Comparison of ENCODE assay signal across 27 cellular contexts in the genomic region with DNA sequence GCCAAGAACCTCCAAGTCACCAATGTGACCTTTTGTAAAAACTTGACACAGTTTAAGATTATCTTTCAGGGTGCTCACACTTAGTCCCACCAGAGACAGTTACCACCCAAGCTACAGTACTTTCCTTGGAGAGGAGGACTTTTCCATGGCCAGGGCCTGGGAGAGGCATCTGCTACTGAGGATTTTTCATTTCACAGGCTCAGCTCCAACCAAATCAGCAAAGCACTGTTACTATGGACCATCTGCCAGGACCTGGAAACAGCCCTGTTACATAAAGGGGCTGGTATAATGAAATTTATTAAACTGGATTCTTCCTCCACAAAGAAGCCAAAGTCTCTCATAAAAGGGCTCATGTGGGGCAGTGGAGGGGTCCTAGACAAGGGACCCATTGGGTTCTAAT. TPM values are rescaled to one million over a fixed set of nuclear protein-coding genes. Genes with fewer than 3 reads are reported as not detected.
DNase-seq lines count a peak whose midpoint lies in the region; ATAC-seq, FAIRE-seq and TF ChIP-seq lines count a peak whose summit lies in the region.
"Had no signal": no experiment of that assay in that cellular context is flagged by ENCODE, and none has a peak within 500 bp of the region (broad histone marks: within the 10 kb centered on the region; RNA-seq: fewer than 3 reads in every experiment).

No MANE protein-coding gene starts in this region.

- no peak for ATAC-seq in sciatic nerve
- ATAC-seq: CD8-positive, alpha-beta T cell; K562 had no signal

- no TSS peak for BruUV-seq in OCI-LY7 (replicated peaks; lab: Mats Ljungman, UMichigan)

- no peaks in the 10 kb centered on the region for H3K9me3 ChIP-seq in OCI-LY7 (ENCODE audit: low read length)
- H3K9me3 ChIP-seq: Caco-2 had no signal

- H3K4me2 ChIP-seq in OCI-LY7 (ENCODE audit: low read length) = no peak overlapping the region

- H3K36me3 ChIP-seq in bronchial epithelial cell (ENCODE audit: control insufficient read depth, insufficient read depth, low read length) = no peaks in the 10 kb centered on the region
- peaks cover 3% of the 10 kb centered on the region; the same call in 1 of the 2 replicates for H3K36me3 ChIP-seq in OCI-LY7 (ENCODE audit: insufficient read depth, low read length)
- H3K36me3 ChIP-seq: SJSA1 had no signal

- no peak overlapping the region for H3K4me3 ChIP-seq in bronchial epithelial cell (ENCODE audit: low read depth, low read length)
- no peak overlapping the region for H3K4me3 ChIP-seq in OCI-LY7 (ENCODE audit: low read depth, low read length, poor library complexity, severe bottlenecking)
- H3K4me3 ChIP-seq: GM23248, K562, SJSA1 had no signal

- DNase-seq in Ammon's horn (ENCODE audit: low spot score) (peak; percentile 40), NCI-H1694 treated with DMSO at 0.1 percent for 48 hours (lab: John Stamatoyannopoulos, UW) (peak; percentile 59), bronchial epithelial cell (ENCODE audit: low read depth) (no peak), inferior parietal cortex (ENCODE audit: extremely low spot score) (peak; percentile 44), OCI-LY7 (ENCODE audit: low spot score) (no peak), sciatic nerve (ENCODE audit: low spot score) (no peak)
- DNase-seq in stimulated activated naive CD4-positive, alpha-beta T cell (lab: John Stamatoyannopoulos, UW) = no peak
- DNase-seq: Caco-2; CD8-positive, alpha-beta T cell; DMS153; DND-41; GM23248; H7; Kasumi-1; NCI-H1092 treated with DMSO at 0.1 percent for 48 hours; NCI-H1436; NCI-H1930; NCI-H2107; NCI-H526; NCI-H82; Right ventricle myocardium superior; RPMI8226 had no signal

- intact Hi-C loops in OCI-LY7 (cut with micrococcal nuclease; ENCODE audit: unreplicated experiment) = no loop called here
- intact Hi-C loops in sciatic nerve (cut with DNase I) = no loop called here

- H3K4me1 ChIP-seq in OCI-LY7 (ENCODE audit: insufficient read depth, low read length, poor library complexity, severe bottlenecking) = no peaks in the 10 kb centered on the region
- H3K4me1 ChIP-seq: Caco-2, SJSA1 had no signal

- H3K79me2 ChIP-seq in OCI-LY7 (ENCODE audit: insufficient read depth, low read depth, low read length) = no peaks in the 10 kb centered on the region

- peak; percentile 64 for FAIRE-seq in bronchial epithelial cell (lab: Jason Lieb, UNC)
- FAIRE-seq: A204.1, GM18507, K562 had no signal

- H2AFZ ChIP-seq in OCI-LY7 (ENCODE audit: low read length) = no peak overlapping the region
- H2AFZ ChIP-seq: GM23248 had no signal

- H3K27me3 ChIP-seq in bronchial epithelial cell (ENCODE audit: control insufficient read depth, insufficient read depth, low read length) = no peaks in the 10 kb centered on the region
- H3K27me3 ChIP-seq: SJSA1 had no signal

- no peaks in the 10 kb centered on the region for H4K20me1 ChIP-seq in OCI-LY7 (ENCODE audit: insufficient read depth, low read length)

- H3K27ac ChIP-seq in OCI-LY7 (ENCODE audit: low read depth, low read length, poor library complexity, severe bottlenecking) = no peak overlapping the region
- H3K27ac ChIP-seq: C4-2B, GM23248, SJSA1 had no signal

- POLR2A ChIA-PET in OCI-LY7 (lab: Charles Lee) = interaction anchor here (1.1 kb wide), 1 partner anchor 14 kb away, joined by 3 read pairs; no protein-coding TSS in a partner anchor

- no peaks in the 10 kb centered on the region for H3K9me2 ChIP-seq in OCI-LY7 (ENCODE audit: insufficient read depth, low read length)

- TF ChIP-seq CTCF in bronchial epithelial cell (IDR thresholded peaks at IDR 0.05; ENCODE audit: insufficient read depth, low read length, severe bottlenecking) (no peak), OCI-LY7 (conservative IDR thresholded peaks at IDR 0.05; ENCODE audit: low read length) (no peak)

- CTCF ChIA-PET in OCI-LY7 (lab: Charles Lee; ENCODE audit: unreplicated experiment) = no interaction called here

RNA-seq across cellular contexts. Expression of gene SERGEF, which starts 38.6 kb away (rescaled TPM):
- total RNA-seq in bronchial epithelial cell = 29.2 and 31.1 TPM in 2 replicates
- total RNA-seq in OCI-LY7 (2014; rRNA removed; shearing (Covaris generic)) = 35.4 and 47.1 TPM in 2 replicates
- total RNA-seq in OCI-LY7 (2022) = 42.2 and 43.8 TPM in 2 replicates
- 44.1 TPM for total RNA-seq in sciatic nerve

Comparison
In these comparisons a context has a peak if more than half of its experiments do, and no peak if none do; other contexts are left out.
1. DNase-seq: peak in Ammon's horn (single experiment), NCI-H1694 treated with DMSO at 0.1 percent for 48 hours (single experiment) and inferior parietal cortex (single experiment); none in bronchial epithelial cell (single experiment), OCI-LY7 (single experiment), sciatic nerve (single experiment) and stimulated activated naive CD4-positive, alpha-beta T cell (0 of 6).